ENCODE assay signal across 8 cellular contexts in the genomic region with DNA sequence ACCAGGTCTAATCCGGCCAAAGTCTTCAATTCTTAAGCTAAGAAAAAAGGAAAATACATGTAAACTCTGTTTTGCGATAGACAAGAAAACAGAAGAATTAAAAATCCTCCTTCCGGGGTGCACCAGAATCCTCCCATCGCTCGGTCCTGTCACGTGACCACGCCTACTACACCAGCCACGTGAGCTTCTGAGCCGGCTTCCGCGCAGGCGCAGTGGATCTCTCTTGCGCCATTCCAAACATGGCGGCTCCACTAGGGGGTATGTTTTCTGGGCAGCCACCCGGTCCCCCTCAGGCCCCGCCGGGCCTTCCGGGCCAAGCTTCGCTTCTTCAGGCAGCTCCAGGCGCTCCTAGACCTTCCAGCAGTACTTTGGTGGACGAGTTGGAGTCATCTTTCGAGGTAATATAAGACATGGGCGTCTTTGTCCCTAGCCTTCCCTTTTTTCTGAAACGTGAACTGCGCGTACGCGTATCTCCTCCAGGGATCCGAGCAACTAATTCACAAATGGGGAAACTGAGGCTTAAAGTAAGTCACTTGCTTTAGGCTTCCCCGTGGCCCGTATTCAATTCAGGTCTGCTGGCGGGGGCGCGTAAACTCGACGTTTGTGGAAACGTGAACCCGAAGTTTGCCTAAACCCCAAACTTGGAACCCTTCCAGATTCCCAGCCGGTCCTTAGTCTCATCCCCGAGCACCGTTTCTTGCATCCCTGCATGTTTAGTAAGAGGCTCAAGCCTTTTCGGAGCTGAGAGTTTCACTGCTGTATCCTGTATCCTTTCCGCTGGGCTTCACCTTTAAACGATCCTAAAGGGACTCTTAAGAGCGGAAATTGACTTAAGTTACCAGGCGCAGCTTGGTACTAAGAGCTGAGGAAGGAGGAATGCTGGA. TPM values are rescaled to one million over a fixed set of nuclear protein-coding genes. Genes with fewer than 3 reads are reported as not detected.
A peak's percentile ranks its signal among the peaks of the same experiment; 100 is the strongest.
DNase-seq lines count a peak whose midpoint lies in the region; ATAC-seq and TF ChIP-seq lines count a peak whose summit lies in the region.

A gene with protein sequence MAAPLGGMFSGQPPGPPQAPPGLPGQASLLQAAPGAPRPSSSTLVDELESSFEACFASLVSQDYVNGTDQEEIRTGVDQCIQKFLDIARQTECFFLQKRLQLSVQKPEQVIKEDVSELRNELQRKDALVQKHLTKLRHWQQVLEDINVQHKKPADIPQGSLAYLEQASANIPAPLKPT (plus strand): TSS at position 226 of the 884 bp plus-strand sequence. CDS start 14 bp downstream, at position 240.

- H3K27ac Mint-ChIP-seq in H9, result peak within 1 kb of the TSS; percentile 97 to 99 (median 99)
- H3K27ac Mint-ChIP-seq in neural progenitor cell, result peak within 1 kb of the TSS; percentile 97

- H3K23ac ChIP-seq in H9 (ENCODE audit: insufficient read length, low read depth, low read length), result no peak within 1 kb of the TSS

- peak; percentile 92 for ATAC-seq in foreskin keratinocyte

- WGBS in H9 (ENCODE audit: extremely low coverage, insufficient read length, low lambda C conversion rate), result no CpG with 5 or more reads among the region's 46 CpGs

- peak within 1 kb of the TSS; percentile 81 for H2AFZ ChIP-seq in H9 (ENCODE audit: low read length)
- H2AFZ ChIP-seq in neural progenitor cell (replicated peaks), result peak within 1 kb of the TSS; percentile 95

- peak within 1 kb of the TSS; percentile 93 to 94 for H3K4me3 Mint-ChIP-seq in H9
- peak within 1 kb of the TSS; percentile 96 for H3K4me3 Mint-ChIP-seq in neural progenitor cell

- H3K79me2 ChIP-seq in H9 (ENCODE audit: insufficient read depth, low read length), result peaks cover 30% of the 10 kb centered on the region
- peaks cover 53% of the 10 kb centered on the region for H3K79me2 ChIP-seq in neural progenitor cell (ENCODE audit: low read depth)

- no peak within 1 kb of the TSS for H3K56ac ChIP-seq in H9 (ENCODE audit: insufficient read length, low read depth, low read length)

- H3K4me1 Mint-ChIP-seq in H9 (peaks cover 11 to 25% of the 10 kb centered on the region in 2 experiments), neural progenitor cell (peaks cover 21% of the 10 kb centered on the region)

- H3K9ac ChIP-seq in H9 (ENCODE audit: extremely low read depth, insufficient read length, low read length) (peak within 1 kb of the TSS; percentile 99), neural progenitor cell (peak within 1 kb of the TSS; percentile 97)

- H3K27me3 Mint-ChIP-seq in H9 (ENCODE audit: low read depth) (no peaks in the 10 kb centered on the region), neural progenitor cell (ENCODE audit: insufficient read depth, low read depth) (no peaks in the 10 kb centered on the region)

- H3K14ac ChIP-seq in H9 (ENCODE audit: insufficient read depth, low read length), result peak within 1 kb of the TSS; percentile 96

- peak within 1 kb of the TSS; percentile 87 for H4K5ac ChIP-seq in H9 (ENCODE audit: insufficient read length, low read depth, low read length)

- no peaks in the 10 kb centered on the region for H3F3A ChIP-seq in neural progenitor cell (ENCODE audit: low read depth)

- H3K23me2 ChIP-seq in H9 (ENCODE audit: insufficient read length, low read depth, low read length, poor library complexity, severe bottlenecking), result peaks cover 7% of the 10 kb centered on the region

- TF ChIP-seq CTCF in H9 (conservative IDR thresholded peaks at IDR 0.05) (peak; percentile 22; the same call in 1 of the 3 replicates), foreskin keratinocyte (conservative IDR thresholded peaks at IDR 0.05) (peak; percentile 20), neural progenitor cell (IDR thresholded peaks at IDR 0.05) (peak; percentile 22)

- peak within 1 kb of the TSS; percentile 70 for H4K8ac ChIP-seq in H9 (replicated peaks; ENCODE audit: insufficient read length, low read depth, low read length)

- H4K20me1 ChIP-seq in H9 (ENCODE audit: control insufficient read depth, insufficient read depth, insufficient read length) (no peaks in the 10 kb centered on the region), neural progenitor cell (ENCODE audit: low read depth) (peaks cover 46% of the 10 kb centered on the region)

- DNase-seq in G401 (ENCODE audit: low spot score) (peak; percentile 94), H9 (peak; percentile 94), MG63 (peak; percentile 88), SIG-M5 treated with dmso at 0.1 percent for 504 hours (lab: John Stamatoyannopoulos, UW; ENCODE audit: unreplicated experiment) (peak; percentile 89), activated gamma-delta T cell treated with Interleukin-2 at 50 U/mL for 16 hours (peak; percentile 95), foreskin keratinocyte (peak; percentile 77 to 87), neural progenitor cell (ENCODE audit: low spot score) (peak; percentile 99), stromal cell of bone marrow (ENCODE audit: low read depth) (peak; percentile 94)

- H4K91ac ChIP-seq in H9 (ENCODE audit: insufficient read length, low read depth, low read length), result no peak within 1 kb of the TSS

- peak within 1 kb of the TSS; percentile 23; the same call in 1 of the 2 replicates for H3K4ac ChIP-seq in H9 (ENCODE audit: low read depth, low read length)

- H3T11ph ChIP-seq in H9 (ENCODE audit: low read length), result no peak within 1 kb of the TSS

- H2BK120ac ChIP-seq in H9 (ENCODE audit: low read depth, low read length, poor library complexity, severe bottlenecking), result no peak within 1 kb of the TSS

- H2BK15ac ChIP-seq in H9 (ENCODE audit: low read depth, low read length), result no peak within 1 kb of the TSS

- H3K4me1 ChIP-seq in H9 (ENCODE audit: insufficient read depth, low read length) (no peaks in the 10 kb centered on the region), foreskin keratinocyte (peaks cover 12% of the 10 kb centered on the region), neural progenitor cell (no peaks in the 10 kb centered on the region)

- in situ Hi-C loops in G401 (cut with HindIII; ENCODE audit: low sequenced_read_pairs), result no loop called here

- H2AK5ac ChIP-seq in H9 (ENCODE audit: insufficient read length, low read length), result no peak within 1 kb of the TSS

- no peaks in the 10 kb centered on the region for H3K9me3 ChIP-seq in H9 (ENCODE audit: control insufficient read depth, low read depth, low read length)
- no peaks in the 10 kb centered on the region for H3K9me3 ChIP-seq in MG63
- H3K9me3 ChIP-seq in neural progenitor cell (ENCODE audit: low read depth), result no peaks in the 10 kb centered on the region

- H3K4me3 ChIP-seq in MG63 (peak within 1 kb of the TSS; percentile 78), neural progenitor cell (peak within 1 kb of the TSS; percentile 86)

- no peak within 1 kb of the TSS for H2BK12ac ChIP-seq in H9 (ENCODE audit: insufficient read length, low read depth, low read length)

- H3K9me3 Mint-ChIP-seq in H9 (no peaks in the 10 kb centered on the region), neural progenitor cell (no peaks in the 10 kb centered on the region)

- no peak within 1 kb of the TSS for H2BK20ac ChIP-seq in H9 (ENCODE audit: low read depth, low read length, poor library complexity, severe bottlenecking)

- H3K79me1 ChIP-seq in H9 (ENCODE audit: insufficient read depth, low read depth, low read length, poor library complexity, severe bottlenecking), result peaks cover 12% of the 10 kb centered on the region

- peak within 1 kb of the TSS; percentile 88 for H3K18ac ChIP-seq in H9 (ENCODE audit: insufficient read length, low read depth, low read length)

- H3K27me3 ChIP-seq in H9 (ENCODE audit: insufficient read depth, low read length) (no peaks in the 10 kb centered on the region), MG63 (no peaks in the 10 kb centered on the region), foreskin keratinocyte (no peaks in the 10 kb centered on the region), neural progenitor cell (no peaks in the 10 kb centered on the region)

- peak within 1 kb of the TSS; percentile 94 for H2BK5ac ChIP-seq in H9 (ENCODE audit: insufficient read length, low read length)

- H3K27ac ChIP-seq in H9 (ENCODE audit: insufficient read length, low read depth, low read length) (no peak within 1 kb of the TSS), foreskin keratinocyte (peak within 1 kb of the TSS; percentile 84), neural progenitor cell (peak within 1 kb of the TSS; percentile 57)

- H3K36me3 Mint-ChIP-seq in H9 (ENCODE audit: insufficient read depth in 1 of 3, low read depth in 3 of 3), result peaks cover 13 to 29% (median 21%) of the 10 kb centered on the region in 3 experiments
- H3K36me3 Mint-ChIP-seq in neural progenitor cell, result peaks cover 12% of the 10 kb centered on the region

- H3K4me2 ChIP-seq in H9 (ENCODE audit: insufficient read depth, insufficient read length, low read length) (peak within 1 kb of the TSS; percentile 88), neural progenitor cell (peak within 1 kb of the TSS; percentile 90)

- H3K36me3 ChIP-seq in MG63 (peaks cover 4% of the 10 kb centered on the region), neural progenitor cell (no peaks in the 10 kb centered on the region)

RNA-seq across cellular contexts. Expression of the gene that starts here (rescaled TPM):
- total RNA-seq in G401 (2014; rRNA removed; shearing (Covaris generic)), result 46.3 and 48.4 TPM in 2 replicates
- total RNA-seq in H9 (2021), result 90.4 and 93.3 TPM in 2 replicates
- 10.3 and 18.1 TPM in 2 replicates for total RNA-seq in MG63 (2014; rRNA removed; shearing (Covaris generic); ENCODE audit: low replicate concordance)
- 23.8 and 36.3 TPM in 2 replicates for total RNA-seq in foreskin keratinocyte
- 39.3 and 51.9 TPM in 2 replicates for polyA plus RNA-seq in foreskin keratinocyte
- 38.6 and 45.8 TPM in 2 replicates for total RNA-seq in neural progenitor cell (ENCODE audit: low replicate concordance)
